In the genomic region with DNA sequence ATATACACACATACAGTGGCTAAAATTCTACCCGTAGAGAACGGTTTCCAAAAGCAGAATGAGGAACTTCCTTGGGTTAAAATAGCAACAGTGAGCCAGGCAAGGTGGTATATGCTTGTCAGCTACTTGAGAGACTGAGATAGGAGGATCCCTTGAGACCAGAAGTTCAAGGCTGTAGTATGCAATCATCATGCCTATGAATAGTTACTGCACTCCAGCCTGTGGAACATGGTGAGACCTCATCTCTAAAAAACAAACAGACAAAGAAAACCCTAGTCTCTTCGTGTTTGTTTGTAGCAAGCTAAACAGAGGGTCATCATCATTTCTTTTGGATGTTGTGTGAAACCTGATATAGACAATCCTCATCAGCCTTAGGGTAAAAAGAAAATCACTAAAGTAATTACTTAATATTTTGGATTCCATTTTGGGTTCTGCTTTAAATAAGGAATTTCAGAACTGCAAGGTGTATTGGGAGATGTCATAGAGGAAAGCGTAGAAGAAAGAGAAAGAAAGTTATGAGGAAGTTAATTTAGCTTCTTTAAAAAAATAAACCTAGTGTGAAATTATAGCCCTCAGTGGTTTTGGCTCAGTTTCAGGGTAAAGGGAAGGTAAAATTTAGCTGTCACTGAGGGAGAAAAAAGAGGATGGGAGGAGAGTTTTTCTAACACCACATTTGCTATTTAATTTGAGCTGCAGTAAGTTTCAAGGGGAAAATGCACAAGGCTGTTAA, we compare ENCODE assay signal across 1 cellular context.
A peak's percentile ranks its signal among the peaks of the same experiment; 100 is the strongest.
TF ChIP-seq lines count a peak whose summit lies in the region.

No MANE protein-coding gene starts in this region.

TF ChIP-seq in GM12878, 131 proteins besides CTCF, POLR2A, EP300 and RAD21 (continues in another document):
- TF ChIP-seq ATF2 (IDR thresholded peaks at IDR 0.05; ENCODE audit: low read length) (peak; percentile 78), IRF3 (IDR thresholded peaks at IDR 0.05) (no peak), SPI1 (IDR thresholded peaks at IDR 0.05; ENCODE audit: borderline replicate concordance, insufficient read depth, low read depth, low read length) (peak; percentile 61; the same call in 1 of the 2 replicates), YBX1 (IDR thresholded peaks at IDR 0.05) (no peak), E2F8 (IDR thresholded peaks at IDR 0.05; ENCODE audit: low read depth, partially characterized antibody) (no peak), TARDBP (IDR thresholded peaks at IDR 0.05; ENCODE audit: borderline replicate concordance) (no peak), NBN (IDR thresholded peaks at IDR 0.05) (peak; percentile 86), ZBTB11 (CRISPR knock-in tag; IDR thresholded peaks at IDR 0.05) (no peak), ZNF622 (IDR thresholded peaks at IDR 0.05) (no peak), ZNF217 (IDR thresholded peaks at IDR 0.05) (no peak; the same call in 1 of the 2 replicates), TCF12 (IDR thresholded peaks at IDR 0.05; ENCODE audit: low read depth, low read length) (0 out of 2 replicates have a peak, but pooled peaks have one; percentile 29), MEF2A (IDR thresholded peaks at IDR 0.05; ENCODE audit: insufficient read depth, low read depth, low read length) (peak; percentile 86), CHD1 (IDR thresholded peaks at IDR 0.05; ENCODE audit: low read depth, low read length) (0 out of 2 replicates have a peak, but pooled peaks have one; percentile 87), SREBF1 (IDR thresholded peaks at IDR 0.05; ENCODE audit: low read length) (no peak), JUND (IDR thresholded peaks at IDR 0.05; ENCODE audit: low read depth, low read length) (no peak), PBX3 (IDR thresholded peaks at IDR 0.05; ENCODE audit: insufficient replicate concordance, low read depth, low read length) (no peak), FOS (IDR thresholded peaks at IDR 0.05; ENCODE audit: borderline replicate concordance, extremely low read depth, insufficient read length) (no peak), MAX (IDR thresholded peaks at IDR 0.05; ENCODE audit: low read depth, low read length) (no peak), CREM (IDR thresholded peaks at IDR 0.05; ENCODE audit: low read depth) (peak; percentile 43; the same call in 1 of the 2 replicates), SMAD5 (IDR thresholded peaks at IDR 0.05; ENCODE audit: low read depth) (0 out of 2 replicates have a peak, but pooled peaks have one; percentile 41), SRF (IDR thresholded peaks at IDR 0.05; ENCODE audit: low read depth in 2 of 2, low read length in 2 of 2) (no peak), HDAC2 (IDR thresholded peaks at IDR 0.05) (no peak), FOXK2 (IDR thresholded peaks at IDR 0.05) (no peak), USF1 (IDR thresholded peaks at IDR 0.05; ENCODE audit: borderline replicate concordance, extremely low read length, insufficient read depth, low read depth, low read length) (no peak), KAT2A (conservative IDR thresholded peaks at IDR 0.05; ENCODE audit: control insufficient read depth, low read depth, low read length) (no peak), HDAC6 (IDR thresholded peaks at IDR 0.05; ENCODE audit: unreplicated experiment) (no peak), ZZZ3 (IDR thresholded peaks at IDR 0.05; ENCODE audit: control insufficient read depth, insufficient read length, low read depth) (no peak), NFXL1 (IDR thresholded peaks at IDR 0.05; ENCODE audit: borderline replicate concordance) (no peak), BCL11A (IDR thresholded peaks at IDR 0.05; ENCODE audit: low read depth, low read length) (0 out of 2 replicates have a peak, but pooled peaks have one; percentile 15), ZSCAN29 (IDR thresholded peaks at IDR 0.05) (no peak), BMI1 (IDR thresholded peaks at IDR 0.05; ENCODE audit: borderline replicate concordance) (peak; percentile 37; the same call in 1 of the 2 replicates)
- TF ChIP-seq, protein P1, sequence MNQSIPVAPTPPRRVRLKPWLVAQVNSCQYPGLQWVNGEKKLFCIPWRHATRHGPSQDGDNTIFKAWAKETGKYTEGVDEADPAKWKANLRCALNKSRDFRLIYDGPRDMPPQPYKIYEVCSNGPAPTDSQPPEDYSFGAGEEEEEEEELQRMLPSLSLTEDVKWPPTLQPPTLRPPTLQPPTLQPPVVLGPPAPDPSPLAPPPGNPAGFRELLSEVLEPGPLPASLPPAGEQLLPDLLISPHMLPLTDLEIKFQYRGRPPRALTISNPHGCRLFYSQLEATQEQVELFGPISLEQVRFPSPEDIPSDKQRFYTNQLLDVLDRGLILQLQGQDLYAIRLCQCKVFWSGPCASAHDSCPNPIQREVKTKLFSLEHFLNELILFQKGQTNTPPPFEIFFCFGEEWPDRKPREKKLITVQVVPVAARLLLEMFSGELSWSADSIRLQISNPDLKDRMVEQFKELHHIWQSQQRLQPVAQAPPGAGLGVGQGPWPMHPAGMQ (IDR thresholded peaks at IDR 0.05; ENCODE audit: borderline replicate concordance): no peak
- TF ChIP-seq, protein P2, sequence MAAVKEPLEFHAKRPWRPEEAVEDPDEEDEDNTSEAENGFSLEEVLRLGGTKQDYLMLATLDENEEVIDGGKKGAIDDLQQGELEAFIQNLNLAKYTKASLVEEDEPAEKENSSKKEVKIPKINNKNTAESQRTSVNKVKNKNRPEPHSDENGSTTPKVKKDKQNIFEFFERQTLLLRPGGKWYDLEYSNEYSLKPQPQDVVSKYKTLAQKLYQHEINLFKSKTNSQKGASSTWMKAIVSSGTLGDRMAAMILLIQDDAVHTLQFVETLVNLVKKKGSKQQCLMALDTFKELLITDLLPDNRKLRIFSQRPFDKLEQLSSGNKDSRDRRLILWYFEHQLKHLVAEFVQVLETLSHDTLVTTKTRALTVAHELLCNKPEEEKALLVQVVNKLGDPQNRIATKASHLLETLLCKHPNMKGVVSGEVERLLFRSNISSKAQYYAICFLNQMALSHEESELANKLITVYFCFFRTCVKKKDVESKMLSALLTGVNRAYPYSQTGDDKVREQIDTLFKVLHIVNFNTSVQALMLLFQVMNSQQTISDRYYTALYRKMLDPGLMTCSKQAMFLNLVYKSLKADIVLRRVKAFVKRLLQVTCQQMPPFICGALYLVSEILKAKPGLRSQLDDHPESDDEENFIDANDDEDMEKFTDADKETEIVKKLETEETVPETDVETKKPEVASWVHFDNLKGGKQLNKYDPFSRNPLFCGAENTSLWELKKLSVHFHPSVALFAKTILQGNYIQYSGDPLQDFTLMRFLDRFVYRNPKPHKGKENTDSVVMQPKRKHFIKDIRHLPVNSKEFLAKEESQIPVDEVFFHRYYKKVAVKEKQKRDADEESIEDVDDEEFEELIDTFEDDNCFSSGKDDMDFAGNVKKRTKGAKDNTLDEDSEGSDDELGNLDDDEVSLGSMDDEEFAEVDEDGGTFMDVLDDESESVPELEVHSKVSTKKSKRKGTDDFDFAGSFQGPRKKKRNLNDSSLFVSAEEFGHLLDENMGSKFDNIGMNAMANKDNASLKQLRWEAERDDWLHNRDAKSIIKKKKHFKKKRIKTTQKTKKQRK (IDR thresholded peaks at IDR 0.05; ENCODE audit: low read depth, low read length): no peak
- TF ChIP-seq, protein P3, sequence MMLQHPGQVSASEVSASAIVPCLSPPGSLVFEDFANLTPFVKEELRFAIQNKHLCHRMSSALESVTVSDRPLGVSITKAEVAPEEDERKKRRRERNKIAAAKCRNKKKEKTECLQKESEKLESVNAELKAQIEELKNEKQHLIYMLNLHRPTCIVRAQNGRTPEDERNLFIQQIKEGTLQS (IDR thresholded peaks at IDR 0.05; ENCODE audit: borderline replicate concordance, extremely low read depth, low read depth, low read length): no peak
- TF ChIP-seq, protein P4, sequence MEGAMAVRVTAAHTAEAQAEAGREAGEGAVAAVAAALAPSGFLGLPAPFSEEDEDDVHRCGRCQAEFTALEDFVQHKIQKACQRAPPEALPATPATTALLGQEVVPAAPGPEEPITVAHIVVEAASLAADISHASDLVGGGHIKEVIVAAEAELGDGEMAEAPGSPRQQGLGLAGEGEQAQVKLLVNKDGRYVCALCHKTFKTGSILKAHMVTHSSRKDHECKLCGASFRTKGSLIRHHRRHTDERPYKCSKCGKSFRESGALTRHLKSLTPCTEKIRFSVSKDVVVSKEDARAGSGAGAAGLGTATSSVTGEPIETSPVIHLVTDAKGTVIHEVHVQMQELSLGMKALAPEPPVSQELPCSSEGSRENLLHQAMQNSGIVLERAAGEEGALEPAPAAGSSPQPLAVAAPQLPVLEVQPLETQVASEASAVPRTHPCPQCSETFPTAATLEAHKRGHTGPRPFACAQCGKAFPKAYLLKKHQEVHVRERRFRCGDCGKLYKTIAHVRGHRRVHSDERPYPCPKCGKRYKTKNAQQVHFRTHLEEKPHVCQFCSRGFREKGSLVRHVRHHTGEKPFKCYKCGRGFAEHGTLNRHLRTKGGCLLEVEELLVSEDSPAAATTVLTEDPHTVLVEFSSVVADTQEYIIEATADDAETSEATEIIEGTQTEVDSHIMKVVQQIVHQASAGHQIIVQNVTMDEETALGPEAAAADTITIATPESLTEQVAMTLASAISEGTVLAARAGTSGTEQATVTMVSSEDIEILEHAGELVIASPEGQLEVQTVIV (IDR thresholded peaks at IDR 0.05; ENCODE audit: borderline replicate concordance, partially characterized antibody): no peak
